Comparison of ENCODE assay signal across 9 cellular contexts in the genomic region with DNA sequence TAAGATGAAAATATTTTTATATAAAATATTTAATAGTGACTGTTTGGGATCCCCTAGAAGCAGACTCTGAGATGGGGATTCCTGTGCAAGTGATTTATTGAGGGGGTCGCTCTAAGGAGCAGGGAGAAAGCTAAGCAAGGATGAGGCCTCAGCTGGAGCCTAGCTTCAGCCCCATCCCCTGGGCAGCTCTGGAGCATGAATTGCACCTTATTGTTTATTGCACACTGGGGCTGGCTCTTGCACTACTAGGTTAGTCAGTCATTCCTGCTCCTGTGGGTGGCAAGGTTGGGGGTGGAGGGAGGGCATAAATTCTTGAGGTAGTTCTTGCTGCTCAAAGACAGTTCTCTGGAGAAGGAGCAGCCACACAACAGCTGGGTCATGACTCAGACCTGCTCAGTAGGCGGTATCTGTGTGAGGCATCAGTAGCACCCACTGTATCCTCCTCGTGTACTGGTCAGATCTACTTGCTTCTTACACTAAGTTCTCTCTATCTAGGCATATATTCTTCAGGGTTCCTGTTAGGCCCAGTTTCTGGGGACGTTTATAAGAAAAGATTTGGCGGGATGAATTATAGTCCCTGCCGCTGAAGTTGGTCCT. TPM values are rescaled to one million over a fixed set of nuclear protein-coding genes. Genes with fewer than 3 reads are reported as not detected.
A peak's percentile ranks its signal among the peaks of the same experiment; 100 is the strongest.
DNase-seq lines count a peak whose midpoint lies in the region; TF ChIP-seq lines count a peak whose summit lies in the region.
"Had no signal": no experiment of that assay in that cellular context is flagged by ENCODE, and none has a peak within 500 bp of the region (broad histone marks: within the 10 kb centered on the region; RNA-seq: fewer than 3 reads in every experiment).

No MANE protein-coding gene starts in this region.

- POLR2A ChIA-PET in MCF 10A (lab: Yijun Ruan, JAX): interaction anchor here (0.6 to 1.2 kb wide), 4 partner anchors 9 to 757 kb away, joined by 3 to 5 read pairs (median 3); no protein-coding TSS in a partner anchor

- no peaks in the 10 kb centered on the region for H3K9me3 Mint-ChIP-seq in MCF 10A (ENCODE audit: unreplicated experiment)
- no peaks in the 10 kb centered on the region for H3K9me3 Mint-ChIP-seq in activated naive CD8-positive, alpha-beta T cell (ENCODE audit: low read depth)

- H3K27me3 Mint-ChIP-seq in MCF 10A (ENCODE audit: insufficient read depth, unreplicated experiment): no peaks in the 10 kb centered on the region
- no peaks in the 10 kb centered on the region for H3K27me3 Mint-ChIP-seq in activated naive CD8-positive, alpha-beta T cell

- DNase-seq in MCF 10A (ENCODE audit: unreplicated experiment) (peak; percentile 95), breast epithelium (ENCODE audit: low spot score in 2 of 2) (no peak), RPMI7951 (ENCODE audit: low read depth) (peak; percentile 96), skeletal muscle cell (ENCODE audit: low read depth) (peak; percentile 92), ascending aorta (ENCODE audit: low spot score in 2 of 2) (no peak), left ventricle myocardium inferior (no peak), NCI-H187 (lab: John Stamatoyannopoulos, UW) (no peak)

- peak overlapping the region; percentile 27 for H3K27ac Mint-ChIP-seq in MCF 10A (ENCODE audit: low read depth, unreplicated experiment)
- peak overlapping the region; percentile 70 for H3K27ac Mint-ChIP-seq in activated naive CD8-positive, alpha-beta T cell

- H3K27ac ChIP-seq in breast epithelium (peak overlapping the region in 1 of 2 donors; percentile 5), ascending aorta (no peak overlapping the region), left ventricle myocardium inferior (replicated peaks) (no peak overlapping the region)
- H3K27ac ChIP-seq: BLaER1 had no signal

- no peaks in the 10 kb centered on the region for H3K27me3 ChIP-seq in breast epithelium
- H3K27me3 ChIP-seq in ascending aorta: no peaks in the 10 kb centered on the region
- no peaks in the 10 kb centered on the region for H3K27me3 ChIP-seq in left ventricle myocardium inferior (ENCODE audit: low read depth)
- H3K27me3 ChIP-seq: BLaER1 had no signal

- TF ChIP-seq CTCF in MCF 10A (IDR thresholded peaks at IDR 0.05; ENCODE audit: unreplicated experiment) (no peak), breast epithelium (IDR thresholded peaks at IDR 0.05) (no peak), ascending aorta (IDR thresholded peaks at IDR 0.05) (no peak), left ventricle myocardium inferior (IDR thresholded peaks at IDR 0.05; ENCODE audit: borderline replicate concordance) (no peak)

- no peak for TF ChIP-seq POLR2A in breast epithelium (IDR thresholded peaks at IDR 0.05)

- peaks cover 0 to 8% of the 10 kb centered on the region in 2 donors for H3K4me1 ChIP-seq in breast epithelium
- no peaks in the 10 kb centered on the region for H3K4me1 ChIP-seq in ascending aorta
- H3K4me1 ChIP-seq in left ventricle myocardium inferior: peaks cover 17% of the 10 kb centered on the region

- H3K9me3 ChIP-seq in breast epithelium (no peaks in the 10 kb centered on the region), ascending aorta (no peaks in the 10 kb centered on the region), left ventricle myocardium inferior (replicated peaks) (no peaks in the 10 kb centered on the region)

- H3K4me1 Mint-ChIP-seq in MCF 10A (ENCODE audit: insufficient read depth, unreplicated experiment): peaks cover 15% of the 10 kb centered on the region
- peaks cover 30% of the 10 kb centered on the region for H3K4me1 Mint-ChIP-seq in activated naive CD8-positive, alpha-beta T cell (ENCODE audit: low read depth)

- H3K36me3 ChIP-seq in breast epithelium (no peaks in the 10 kb centered on the region), ascending aorta (no peaks in the 10 kb centered on the region), left ventricle myocardium inferior (no peaks in the 10 kb centered on the region)
- H3K36me3 ChIP-seq: BLaER1 had no signal

- H3K4me3 ChIP-seq in breast epithelium: no peak overlapping the region
- no peak overlapping the region for H3K4me3 ChIP-seq in skeletal muscle cell (ENCODE audit: low read depth, low read length)
- no peak overlapping the region for H3K4me3 ChIP-seq in ascending aorta
- H3K4me3 ChIP-seq in left ventricle myocardium inferior: no peak overlapping the region
- H3K4me3 ChIP-seq: BLaER1 had no signal

- intact Hi-C loops in MCF 10A (cut with micrococcal nuclease) (loop anchor here (1.0 kb wide), 1 partner anchor 46 kb away; no protein-coding TSS in a partner anchor), breast epithelium (cut with DNase I; ENCODE audit: low total_unique reads) (no loop called here), ascending aorta (cut with DNase I) (no loop called here), left ventricle myocardium inferior (cut with micrococcal nuclease) (no loop called here)

- H3K4me3 Mint-ChIP-seq in MCF 10A (ENCODE audit: unreplicated experiment): no peak overlapping the region
- H3K4me3 Mint-ChIP-seq in activated naive CD8-positive, alpha-beta T cell: peak overlapping the region; percentile 12

- BruUV-seq in MCF 10A (replicated peaks; lab: Mats Ljungman, UMichigan): no TSS peak

- CTCF ChIA-PET in MCF 10A (lab: Yijun Ruan, JAX): interaction anchor here (0.6 kb wide), 1 partner anchor 70 kb away, joined by 4 read pairs; no protein-coding TSS in a partner anchor

- no peaks in the 10 kb centered on the region for H3K36me3 Mint-ChIP-seq in MCF 10A (ENCODE audit: insufficient read depth, unreplicated experiment)
- no peaks in the 10 kb centered on the region for H3K36me3 Mint-ChIP-seq in activated naive CD8-positive, alpha-beta T cell

RNA-seq across cellular contexts. Expression of gene TNFSF10, which starts 27.2 kb away (rescaled TPM):
- total RNA-seq in MCF 10A (2022) (0.25 and 0.54 TPM in 2 replicates), breast epithelium (100 to 1,000 TPM in 2 of 3 donors, 10 to 100 TPM in 1; 37.0 to 294 (median 155) TPM), ascending aorta (89.8 TPM), left ventricle myocardium inferior (12.6 TPM)
- total RNA-seq in RPMI7951 (2014; rRNA removed; shearing (Covaris generic)): 8.3 and 11.7 TPM in 2 replicates

Comparison
In these comparisons a context has a peak if more than half of its experiments do, and no peak if none do; other contexts are left out.
1. DNase-seq: peak in MCF 10A (single experiment), RPMI7951 (single experiment) and skeletal muscle cell (single experiment); none in breast epithelium (0 of 2), ascending aorta (0 of 2), left ventricle myocardium inferior (single experiment) and NCI-H187 (0 of 2).